Comparison of ENCODE assay signal across 1 cellular context in genomic region chr16:81610936-81611335, GRCh38.
TF ChIP-seq lines count a peak whose summit lies in the region.

No MANE protein-coding gene starts in this region.

TF ChIP-seq in WTC11, 78 proteins besides CTCF, POLR2A, EP300 and RAD21 (continued from another document):
- TF ChIP-seq PRDM15 (CRISPR knock-in tag; IDR thresholded peaks at IDR 0.05) = no peak
- TF ChIP-seq GABPB1 (CRISPR knock-in tag; IDR thresholded peaks at IDR 0.05) = no peak
- no peak for TF ChIP-seq NFYB (CRISPR knock-in tag; conservative IDR thresholded peaks at IDR 0.05; ENCODE audit: low read depth)
- TF ChIP-seq ZNF532 (CRISPR knock-in tag; IDR thresholded peaks at IDR 0.05; ENCODE audit: borderline replicate concordance) = no peak
